Comparison of ENCODE assay signal across 10 cellular contexts in genomic region chr17:5516060-5516792, GRCh38. TPM values are rescaled to one million over a fixed set of nuclear protein-coding genes. Genes with fewer than 3 reads are reported as not detected.
A peak's percentile ranks its signal among the peaks of the same experiment; 100 is the strongest.
DNase-seq lines count a peak whose midpoint lies in the region; ATAC-seq and TF ChIP-seq lines count a peak whose summit lies in the region.
"Had no signal": no experiment of that assay in that cellular context is flagged by ENCODE, and none has a peak within 500 bp of the region (broad histone marks: within the 10 kb centered on the region; RNA-seq: fewer than 3 reads in every experiment).

No MANE protein-coding gene starts in this region.

- H3K9me3 ChIP-seq in fibroblast of lung (ENCODE audit: control insufficient read depth, insufficient read depth, low read depth, low read length) (no peaks in the 10 kb centered on the region), psoas muscle (no peaks in the 10 kb centered on the region)

- DNase-seq in GM04504 (ENCODE audit: low read depth) (peak; percentile 94), RPMI7951 (ENCODE audit: low read depth) (peak; percentile 94), fibroblast of lung (ENCODE audit: low read depth in 2 of 2) (peak; percentile 94 to 99), psoas muscle (no peak), NCI-H1105 treated with DMSO at 0.1 percent for 48 hours (lab: John Stamatoyannopoulos, UW) (no peak)
- DNase-seq: activated CD4-positive, alpha-beta T cell treated with anti-CD3 and anti-CD28 coated beads for 1 hour; NCI-H2227 treated with DMSO at 0.1 percent for 48 hours had no signal

- peak overlapping the region; percentile 71 for H3K4me2 ChIP-seq in fibroblast of lung (ENCODE audit: extremely low read depth, insufficient read depth, low read length)

- no peaks in the 10 kb centered on the region for H4K20me1 ChIP-seq in fibroblast of lung (ENCODE audit: control insufficient read depth, extremely low read depth, insufficient read depth, low read length)

- ATAC-seq in psoas muscle (peak; percentile 86 to 96 (median 94)), HG03469 (IDR thresholded peaks at IDR 0.05; ENCODE audit: unreplicated experiment) (no peak), HG02642 (IDR thresholded peaks at IDR 0.05; ENCODE audit: poor library complexity, unreplicated experiment) (no peak), HG03280 (IDR thresholded peaks at IDR 0.05; ENCODE audit: unreplicated experiment) (no peak)

- TF ChIP-seq CTCF in fibroblast of lung (conservative IDR thresholded peaks at IDR 0.05 in 1 of 2, IDR thresholded peaks at IDR 0.05 in 1 of 2; ENCODE audit: low read depth in 1 of 2, low read length in 2 of 2) (no peak), psoas muscle (IDR thresholded peaks at IDR 0.05) (no peak)

- H3K4me3 ChIP-seq in fibroblast of lung (replicated peaks in 1 of 4; ENCODE audit: control extremely low read depth in 1 of 4, insufficient read depth in 1 of 4, low read depth in 3 of 4, low read length in 4 of 4) (no peak overlapping the region), psoas muscle (no peak overlapping the region)

- no peak overlapping the region for H2AFZ ChIP-seq in fibroblast of lung (ENCODE audit: low read length)

- no peaks in the 10 kb centered on the region for H3K27me3 ChIP-seq in fibroblast of lung (ENCODE audit: control insufficient read depth, insufficient read depth, low read length)
- no peaks in the 10 kb centered on the region for H3K27me3 ChIP-seq in psoas muscle (ENCODE audit: insufficient read depth in 3 of 3, low read length in 2 of 3)

- intact Hi-C loops in psoas muscle (cut with DNase I): no loop called here

- H3K27ac ChIP-seq in fibroblast of lung (ENCODE audit: insufficient read depth, low read length) (peak overlapping the region; percentile 70), psoas muscle (peak overlapping the region; percentile 50)

- H3K4me1 ChIP-seq in fibroblast of lung (ENCODE audit: control insufficient read depth, extremely low read depth, insufficient read depth, low read length) (peaks cover 12% of the 10 kb centered on the region), psoas muscle (peaks cover 8% of the 10 kb centered on the region)

- H3K9ac ChIP-seq in fibroblast of lung (ENCODE audit: insufficient read depth, low read length): no peak overlapping the region

- WGBS in psoas muscle, 3 donors: 73 to 79% (median 73%) methylated on average over 5 of the region's 5 CpGs

- H3K36me3 ChIP-seq in fibroblast of lung (ENCODE audit: control insufficient read depth, insufficient read depth, low read length) (peaks cover 4% of the 10 kb centered on the region), psoas muscle (ENCODE audit: insufficient read depth in 1 of 2, low read depth in 1 of 2) (no peaks in the 10 kb centered on the region)

- no peaks in the 10 kb centered on the region for H3K79me2 ChIP-seq in fibroblast of lung (ENCODE audit: control insufficient read depth, insufficient read depth, low read length)

RNA-seq across cellular contexts. Expression of gene MIS12, which starts 29.9 kb away (rescaled TPM):
- total RNA-seq in RPMI7951 (2014; rRNA removed; shearing (Covaris generic)): 21.6 and 24.3 TPM in 2 replicates
- total RNA-seq in fibroblast of lung (11.2 and 14.4 TPM in 2 replicates), psoas muscle (10 to 100 TPM; 13.6 to 21.4 (median 17.5) TPM)
- polyA plus RNA-seq in fibroblast of lung (11.1 and 12.3 TPM in 2 replicates), psoas muscle (10 to 100 TPM; 11.1 to 28.9 (median 13.1) TPM)
- 7.5 and 8.5 TPM in 2 replicates for polyA plus RNA-seq in fibroblast of lung (2012)
- 3.7 and 5.4 TPM in 2 replicates for polyA minus RNA-seq in fibroblast of lung (ENCODE audit: low replicate concordance)

RNA-seq across cellular contexts. Expression of gene DERL2, which starts 30.2 kb away (rescaled TPM):
- total RNA-seq in RPMI7951 (2014; rRNA removed; shearing (Covaris generic)): 52.7 and 68.0 TPM in 2 replicates
- total RNA-seq in fibroblast of lung (19.8 and 30.9 TPM in 2 replicates), psoas muscle (10 to 100 TPM; 23.1 to 40.9 (median 33.6) TPM)
- polyA plus RNA-seq in fibroblast of lung (87.9 and 104 TPM in 2 replicates), psoas muscle (100 to 1,000 TPM in 1 of 3 donors, 10 to 100 TPM in 2; 50.6 to 104 (median 60.4) TPM)
- polyA plus RNA-seq in fibroblast of lung (2012): 76.0 and 84.8 TPM in 2 replicates
- polyA minus RNA-seq in fibroblast of lung (ENCODE audit: low replicate concordance): 9.4 and 12.0 TPM in 2 replicates

RNA-seq across cellular contexts. Expression of gene DHX33, which starts 47.4 kb away (rescaled TPM):
- total RNA-seq in RPMI7951 (2014; rRNA removed; shearing (Covaris generic)): 4.6 and 5.3 TPM in 2 replicates
- total RNA-seq in fibroblast of lung: 8.0 and 9.7 TPM in 2 replicates
- 12.1 and 20.0 TPM in 2 replicates for polyA plus RNA-seq in fibroblast of lung
- 10.3 and 15.0 TPM in 2 replicates for polyA plus RNA-seq in fibroblast of lung (2012)
- 16.6 and 33.3 TPM in 2 replicates for polyA minus RNA-seq in fibroblast of lung (ENCODE audit: low replicate concordance)
- 10 to 100 TPM in 3 of 4 donors, 1 to 10 TPM in 1; 8.9 to 17.7 (median 12.0) TPM for total RNA-seq in psoas muscle
- polyA plus RNA-seq in psoas muscle: 1 to 10 TPM; 3.9 to 9.6 (median 6.9) TPM

Comparison
In these comparisons a context has a peak if more than half of its experiments do, and no peak if none do; other contexts are left out.
1. DNase-seq: peak in GM04504 (single experiment), RPMI7951 (single experiment) and fibroblast of lung (2 of 2); none in psoas muscle (0 of 2) and NCI-H1105 treated with DMSO at 0.1 percent for 48 hours (single experiment).
2. ATAC-seq: peak in psoas muscle (4 of 4); none in HG03469 (single experiment), HG02642 (single experiment) and HG03280 (single experiment).